In genomic region chr14:65026526-65026925, GRCh38 we compare ENCODE assay signal across 21 cellular contexts.
"Had no signal": no experiment of that assay in that cellular context is flagged by ENCODE, and none has a peak within 500 bp of the region (broad histone marks: within the 10 kb centered on the region; RNA-seq: fewer than 3 reads in every experiment).

No MANE protein-coding gene starts in this region.

- H3K4me3 Mint-ChIP-seq: activated CD4-positive, alpha-beta T cell treated with anti-CD3 and anti-CD28 coated beads, Interleukin-2, amount 10 ng/mL, durations not matched to agents 7 days and 5 days; activated T-cell treated with anti-CD3 and anti-CD28 coated beads, Interleukin-2, amount 50 U/mL, for 72 hours; natural killer cell; stimulated activated naive CD8-positive, alpha-beta T cell treated with anti-CD3 and anti-CD28 coated beads, Interleukin-15, amount 100 ng/mL, for 72 hours; T-cell had no signal

- H3K9ac ChIP-seq: parathyroid adenoma had no signal

- H3K4me1 ChIP-seq: adrenal gland, breast epithelium, lower lobe of right lung, parathyroid adenoma had no signal

- DNase-seq: activated CD4-positive, alpha-beta T cell treated with anti-CD3 and anti-CD28 coated beads, Interleukin-2, amount 10 ng/mL, durations not matched to agents 7 days and 5 days; activated gamma-delta T cell; activated T-cell treated with anti-CD3 and anti-CD28 coated beads, Interleukin-2, amount 50 U/mL, for 72 hours; adrenal gland; cerebellar nuclear complex; cortex of kidney; foreskin fibroblast; hypothalamus; islet precursor cell; lower lobe of right lung; natural killer cell; retina; stimulated activated naive CD8-positive, alpha-beta T cell treated with anti-CD3 and anti-CD28 coated beads, Interleukin-15, amount 100 ng/mL, for 72 hours; T-cell; T-helper 9 cell had no signal

- H3K9me3 ChIP-seq: adrenal gland, breast epithelium, lower lobe of right lung, thoracic aorta had no signal

- H3K36me3 Mint-ChIP-seq: activated naive CD4-positive, alpha-beta T cell treated with anti-CD3 and anti-CD28 coated beads, Interleukin-2, amount 50 U/mL, for 72 hours; natural killer cell had no signal

- H3K4me1 Mint-ChIP-seq: activated CD4-positive, alpha-beta T cell treated with anti-CD3 and anti-CD28 coated beads, Interleukin-2, amount 10 ng/mL, durations not matched to agents 7 days and 5 days; natural killer cell; stimulated activated naive CD8-positive, alpha-beta T cell treated with anti-CD3 and anti-CD28 coated beads, Interleukin-15, amount 100 ng/mL, for 72 hours; T-cell had no signal

- H3K27me3 ChIP-seq: adrenal gland, breast epithelium had no signal

- H3K27ac Mint-ChIP-seq: activated CD4-positive, alpha-beta T cell treated with anti-CD3 and anti-CD28 coated beads, Interleukin-2, amount 10 ng/mL, durations not matched to agents 7 days and 5 days; activated T-cell treated with anti-CD3 and anti-CD28 coated beads, Interleukin-2, amount 50 U/mL, for 72 hours; natural killer cell; T-cell had no signal

- H3K27me3 Mint-ChIP-seq: activated CD4-positive, alpha-beta T cell treated with anti-CD3 and anti-CD28 coated beads, Interleukin-2, amount 10 ng/mL, durations not matched to agents 7 days and 5 days; stimulated activated naive CD8-positive, alpha-beta T cell treated with anti-CD3 and anti-CD28 coated beads, Interleukin-15, amount 100 ng/mL, for 72 hours; T-cell had no signal

- H3K4me3 ChIP-seq: adrenal gland, breast epithelium, lower lobe of right lung, thoracic aorta had no signal

- ATAC-seq: activated CD4-positive, CD25-positive, alpha-beta regulatory T cell treated with anti-CD3 and anti-CD28 coated beads, Interleukin-2, amount 50 U/mL, for 24 hours; activated naive CD4-positive, alpha-beta T cell treated with anti-CD3 and anti-CD28 coated beads, Interleukin-2, amount 50 U/mL, for 72 hours; activated T-cell treated with anti-CD3 and anti-CD28 coated beads, Interleukin-2, amount 50 U/mL, for 72 hours; lower lobe of right lung; natural killer cell; SK-N-SH treated with all-trans-retinoic acid at 6 μM for 48 hours; stimulated activated naive CD8-positive, alpha-beta T cell treated with anti-CD3 and anti-CD28 coated beads, Interleukin-15, amount 100 ng/mL, for 72 hours; T-cell had no signal

- H3K9me3 Mint-ChIP-seq: activated CD4-positive, alpha-beta T cell treated with anti-CD3 and anti-CD28 coated beads, Interleukin-2, amount 10 ng/mL, durations not matched to agents 7 days and 5 days; activated naive CD4-positive, alpha-beta T cell treated with anti-CD3 and anti-CD28 coated beads, Interleukin-2, amount 50 U/mL, for 72 hours; activated T-cell treated with anti-CD3 and anti-CD28 coated beads, Interleukin-2, amount 50 U/mL, for 72 hours; natural killer cell; stimulated activated naive CD8-positive, alpha-beta T cell treated with anti-CD3 and anti-CD28 coated beads, Interleukin-15, amount 100 ng/mL, for 72 hours; T-cell had no signal

- H3K27ac ChIP-seq: adrenal gland, breast epithelium, lower lobe of right lung, parathyroid adenoma, thoracic aorta had no signal

- H3K36me3 ChIP-seq: breast epithelium had no signal
